ENCODE assay signal across 11 cellular contexts in genomic region chr1:223714421-223714724, GRCh38. TPM values are rescaled to one million over a fixed set of nuclear protein-coding genes. Genes with fewer than 3 reads are reported as not detected.
DNase-seq lines count a peak whose midpoint lies in the region; ATAC-seq and TF ChIP-seq lines count a peak whose summit lies in the region.
"Had no signal": no experiment of that assay in that cellular context is flagged by ENCODE, and none has a peak within 500 bp of the region (broad histone marks: within the 10 kb centered on the region; RNA-seq: fewer than 3 reads in every experiment).

No MANE protein-coding gene starts in this region.

- H3K4me1 ChIP-seq in esophagus muscularis mucosa (peaks cover 56 to 81% (median 74%) of the 10 kb centered on the region in 4 donors), trophoblast cell (ENCODE audit: control insufficient read depth in 1 of 2, insufficient read depth in 2 of 2, low read length in 2 of 2) (peaks cover 25 to 42% of the 10 kb centered on the region in 2 experiments), Karpas-422 (ENCODE audit: low read length) (no peaks in the 10 kb centered on the region)

- no peak for ATAC-seq in T-helper 17 cell

- H3K4me3 Mint-ChIP-seq in Calu3 (ENCODE audit: low read depth, unreplicated experiment) (peak overlapping the region; percentile 80), T-helper 17 cell (peak overlapping the region; percentile 96)

- H3K4me1 Mint-ChIP-seq in Calu3 (ENCODE audit: low read depth, unreplicated experiment) (peaks cover 67% of the 10 kb centered on the region), T-helper 17 cell (peaks cover 59% of the 10 kb centered on the region)

- H2BK120ac ChIP-seq in trophoblast cell (ENCODE audit: insufficient read depth, low read length, poor library complexity), result no peak overlapping the region

- BruUV-seq in Calu3 (replicated peaks; lab: Mats Ljungman, UMichigan), result no TSS peak

- TF ChIP-seq CTCF in Calu3 (IDR thresholded peaks at IDR 0.05; ENCODE audit: unreplicated experiment), result no peak
- TF ChIP-seq CTCF in esophagus muscularis mucosa (IDR thresholded peaks at IDR 0.05), result no peak

- H3K27ac Mint-ChIP-seq in Calu3 (ENCODE audit: unreplicated experiment) (peak overlapping the region; percentile 94), T-helper 17 cell (peak overlapping the region; percentile 97)

- H3K36me3 ChIP-seq in esophagus muscularis mucosa, result peaks cover 0 to 32% (median 23%) of the 10 kb centered on the region in 4 donors
- H3K36me3 ChIP-seq in trophoblast cell (ENCODE audit: control insufficient read depth in 1 of 2, insufficient read depth in 2 of 2, low read length in 2 of 2), result peaks cover 9 to 14% of the 10 kb centered on the region in 2 experiments
- no peaks in the 10 kb centered on the region for H3K36me3 ChIP-seq in Karpas-422 (ENCODE audit: insufficient read depth, low read length)

- H3K18ac ChIP-seq in trophoblast cell (ENCODE audit: low read length), result no peak overlapping the region

- H2AFZ ChIP-seq in trophoblast cell (ENCODE audit: insufficient read depth, low read length, poor library complexity) (no peak overlapping the region), Karpas-422 (ENCODE audit: low read length) (no peak overlapping the region)

- DNase-seq in Calu3 (no peak), T-helper 17 cell (no peak), esophagus muscularis mucosa (ENCODE audit: extremely low spot score) (no peak), trophoblast cell (no peak), NCI-H526 (lab: John Stamatoyannopoulos, UW) (no peak), Karpas-422 (no peak), Ammon's horn (ENCODE audit: low spot score) (no peak), SW480 (ENCODE audit: low spot score) (no peak)
- DNase-seq: foreskin melanocyte, NCI-H1694 had no signal

- H2BK5ac ChIP-seq in trophoblast cell (ENCODE audit: low read depth, low read length, poor library complexity), result no peak overlapping the region

- H3K27me3 Mint-ChIP-seq in Calu3 (ENCODE audit: unreplicated experiment) (no peaks in the 10 kb centered on the region), T-helper 17 cell (no peaks in the 10 kb centered on the region)

- H3K4me2 ChIP-seq in trophoblast cell (ENCODE audit: low read length) (peak overlapping the region; percentile 67), Karpas-422 (ENCODE audit: low read depth, low read length, poor library complexity, severe bottlenecking) (no peak overlapping the region)

- H2AK5ac ChIP-seq in trophoblast cell (ENCODE audit: low read length), result no peak overlapping the region

- H4K12ac ChIP-seq in trophoblast cell (ENCODE audit: low read depth, low read length), result no peak overlapping the region

- H3K27ac ChIP-seq in esophagus muscularis mucosa (replicated peaks in 1 of 4) (peak overlapping the region; percentile 78 to 98 (median 96)), trophoblast cell (ENCODE audit: low read depth, low read length) (no peak overlapping the region), Karpas-422 (ENCODE audit: low read length) (no peak overlapping the region)

- H3K79me2 ChIP-seq in trophoblast cell (ENCODE audit: control insufficient read depth, insufficient read depth, low read length, poor library complexity), result peaks cover 15% of the 10 kb centered on the region
- no peaks in the 10 kb centered on the region for H3K79me2 ChIP-seq in Karpas-422 (ENCODE audit: low read length)

- no peaks in the 10 kb centered on the region for H3K27me3 ChIP-seq in esophagus muscularis mucosa
- no peaks in the 10 kb centered on the region for H3K27me3 ChIP-seq in trophoblast cell (ENCODE audit: insufficient read depth, low read length)
- no peaks in the 10 kb centered on the region for H3K27me3 ChIP-seq in Karpas-422 (ENCODE audit: low read length)

- intact Hi-C loops in Calu3 (cut with micrococcal nuclease; ENCODE audit: unreplicated experiment) (loop anchor here (2.0 kb wide), 1 partner anchor 26 kb away; no protein-coding TSS in a partner anchor), esophagus muscularis mucosa (cut with DNase I) (no loop called here)

- H4K20me1 ChIP-seq in Karpas-422 (ENCODE audit: insufficient read depth, low read depth, low read length), result no peaks in the 10 kb centered on the region

- no peaks in the 10 kb centered on the region for H3K9me3 Mint-ChIP-seq in Calu3 (ENCODE audit: low read depth, unreplicated experiment)

- H3K9ac ChIP-seq in trophoblast cell (ENCODE audit: low read length) (no peak overlapping the region), Karpas-422 (ENCODE audit: low read length) (no peak overlapping the region)

- 92% methylated on average over 2 of the region's 2 CpGs for WGBS in esophagus muscularis mucosa
- WGBS in trophoblast cell (ENCODE audit: extremely low coverage, insufficient coverage, insufficient read length), result no CpG with 5 or more reads among the region's 2 CpGs

- H3K79me1 ChIP-seq in trophoblast cell (ENCODE audit: low read length), result peaks cover 30% of the 10 kb centered on the region

- H3K9me3 ChIP-seq in T-helper 17 cell (ENCODE audit: control insufficient read depth, low read length, poor library complexity, severe bottlenecking) (no peaks in the 10 kb centered on the region), esophagus muscularis mucosa (no peaks in the 10 kb centered on the region), trophoblast cell (ENCODE audit: insufficient read depth, low read depth, low read length) (no peaks in the 10 kb centered on the region), Karpas-422 (ENCODE audit: low read length) (no peaks in the 10 kb centered on the region)

- H3K14ac ChIP-seq in trophoblast cell (ENCODE audit: low read length), result no peak overlapping the region

- H2BK12ac ChIP-seq in trophoblast cell (ENCODE audit: low read length), result no peak overlapping the region

- no peak for TF ChIP-seq EP300 in esophagus muscularis mucosa (IDR thresholded peaks at IDR 0.05)

- no peak overlapping the region for H4K91ac ChIP-seq in trophoblast cell (ENCODE audit: low read depth, low read length)

- TF ChIP-seq POLR2A in esophagus muscularis mucosa (IDR thresholded peaks at IDR 0.05; ENCODE audit: low read depth), result no peak

- CTCF ChIA-PET in Calu3 (lab: Charles Lee), result interaction anchor here (0.8 to 0.9 kb wide), 2 partner anchors 13 to 695 kb away, joined by 3 read pairs; no protein-coding TSS in a partner anchor

- H4K8ac ChIP-seq in trophoblast cell (ENCODE audit: low read depth, low read length), result no peak overlapping the region

- H3K36me3 Mint-ChIP-seq in Calu3 (ENCODE audit: insufficient read depth, unreplicated experiment) (peaks cover 64% of the 10 kb centered on the region), T-helper 17 cell (ENCODE audit: low read depth) (peaks cover 11% of the 10 kb centered on the region)

- H3K23ac ChIP-seq in trophoblast cell (ENCODE audit: low read length), result no peak overlapping the region

- peak overlapping the region; percentile 28 for H3K4ac ChIP-seq in trophoblast cell (ENCODE audit: low read depth, low read length)

- H3K9me2 ChIP-seq in Karpas-422 (replicated peaks; ENCODE audit: insufficient read depth, low read length), result no peaks in the 10 kb centered on the region

- H3K4me3 ChIP-seq in esophagus muscularis mucosa (peak overlapping the region in 3 of 4 donors; percentile 86 to 92 (median 90)), trophoblast cell (ENCODE audit: low read depth, low read length) (no peak overlapping the region), Karpas-422 (ENCODE audit: low read length) (no peak overlapping the region)

RNA-seq across cellular contexts. Expression of gene CAPN2, which starts 2.0 kb away (rescaled TPM):
- total RNA-seq in Calu3 (2022) (250 and 266 TPM in 2 replicates), T-helper 17 cell (100 to 1,000 TPM; 218 to 220 TPM), esophagus muscularis mucosa (100 to 1,000 TPM in 3 of 4 donors, 10 to 100 TPM in 1; 91.9 to 231 (median 161) TPM)
- 161 and 169 TPM in 2 replicates for polyA plus RNA-seq in trophoblast cell (2013)
- not detected in 2 replicates for total RNA-seq in Karpas-422 (2014; rRNA removed; shearing (Covaris generic); ENCODE audit: low replicate concordance)

RNA-seq across cellular contexts. Expression of gene CAPN8, which starts 48.9 kb away (rescaled TPM):
- 108 and 158 TPM in 2 replicates for total RNA-seq in Calu3 (2022)
- total RNA-seq in T-helper 17 cell, result under 1 TPM; 0.60 to 0.91 TPM
- total RNA-seq in esophagus muscularis mucosa, result 1 to 10 TPM in 1 of 4 donors, not detected in 3; 1.0 TPM
- 0.04 and 0.08 TPM in 2 replicates for polyA plus RNA-seq in trophoblast cell (2013)
- total RNA-seq in Karpas-422 (2014; rRNA removed; shearing (Covaris generic); ENCODE audit: low replicate concordance), result not detected in 2 replicates
- total RNA-seq: omental fat pad had no signal

Comparison
In these comparisons a context has a peak if more than half of its experiments do, and no peak if none do; other contexts are left out.
1. H3K27ac ChIP-seq: peak in esophagus muscularis mucosa (4 of 4); none in trophoblast cell (single experiment) and Karpas-422 (single experiment).
2. H3K4me3 ChIP-seq: peak in esophagus muscularis mucosa (3 of 4); none in trophoblast cell (single experiment) and Karpas-422 (single experiment).
3. RNA of gene CAPN2, which starts 2.0 kb away (total RNA-seq): 250 to 266 TPM in Calu3, 218 to 220 TPM in T-helper 17 cell and 91.9 to 231 TPM in esophagus muscularis mucosa; not detected in Karpas-422; every median in the first group is over 10 times any median in the second.
4. RNA of gene CAPN8, which starts 48.9 kb away (total RNA-seq): 108 to 158 TPM in Calu3; 0.60 to 0.91 TPM in T-helper 17 cell, 1.0 TPM in esophagus muscularis mucosa and not detected in Karpas-422; every median in the first group is over 10 times any median in the second.